1 cellular context compared by ENCODE assay signal in genomic region chr16:30052671-30053372, GRCh38.
TF ChIP-seq lines count a peak whose summit lies in the region.

No MANE protein-coding gene starts in this region.

TF ChIP-seq in A549, 52 proteins besides CTCF, POLR2A, EP300 and RAD21 (continued from another document):
- TF ChIP-seq BCL3 (IDR thresholded peaks at IDR 0.05), result no peak
- TF ChIP-seq NPAS2 (CRISPR knock-in tag; IDR thresholded peaks at IDR 0.05; ENCODE audit: borderline replicate concordance), result no peak
- TF ChIP-seq CEBPB (IDR thresholded peaks at IDR 0.05), result no peak
- TF ChIP-seq PBX3 (IDR thresholded peaks at IDR 0.05), result no peak
- TF ChIP-seq HOXA7 (CRISPR knock-in tag; IDR thresholded peaks at IDR 0.05), result no peak
- TF ChIP-seq MAX (IDR thresholded peaks at IDR 0.05), result peak; percentile 100
- peak; percentile 77 for TF ChIP-seq RFX5 (IDR thresholded peaks at IDR 0.05)
- TF ChIP-seq ZC3H11A (IDR thresholded peaks at IDR 0.05), result peak; percentile 64
- peak in 1 of 2 experiments; percentile 45; a peak in 1 of 5 replicates for TF ChIP-seq JUN (IDR thresholded peaks at IDR 0.05)
- no peak for TF ChIP-seq MAFK (IDR thresholded peaks at IDR 0.05; ENCODE audit: partially characterized antibody)
- no peak for TF ChIP-seq HEYL (CRISPR knock-in tag; IDR thresholded peaks at IDR 0.05)
- TF ChIP-seq MYC (IDR thresholded peaks at IDR 0.05; ENCODE audit: borderline replicate concordance, low read length), result no peak
- no peak for TF ChIP-seq NR3C1 (IDR thresholded peaks at IDR 0.05)
- TF ChIP-seq PHF8 (IDR thresholded peaks at IDR 0.05; ENCODE audit: borderline replicate concordance, low read depth), result no peak
- TF ChIP-seq ZSCAN20 (CRISPR knock-in tag; IDR thresholded peaks at IDR 0.05), result no peak
- TF ChIP-seq ELK1 (IDR thresholded peaks at IDR 0.05; ENCODE audit: low read depth, low read length), result no peak
- TF ChIP-seq HOXB5 (CRISPR knock-in tag; IDR thresholded peaks at IDR 0.05), result peak; percentile 66
- peak; percentile 57 for TF ChIP-seq CHD2 (IDR thresholded peaks at IDR 0.05; ENCODE audit: low read length, partially characterized antibody)
- TF ChIP-seq REST (IDR thresholded peaks at IDR 0.05), result peak; percentile 40
- TF ChIP-seq FOXS1 (CRISPR knock-in tag; IDR thresholded peaks at IDR 0.05), result no peak
- no peak for TF ChIP-seq NFE2L2 (conservative IDR thresholded peaks at IDR 0.05; ENCODE audit: low read length)
- no peak for TF ChIP-seq JUNB (IDR thresholded peaks at IDR 0.05)
- no peak; the same call in 1 of the 2 replicates for TF ChIP-seq USF2 (IDR thresholded peaks at IDR 0.05)
- peak; percentile 85 for TF ChIP-seq HOXB13 (CRISPR knock-in tag; IDR thresholded peaks at IDR 0.05; ENCODE audit: low read depth)
- TF ChIP-seq HDAC2 (IDR thresholded peaks at IDR 0.05), result no peak
- no peak for TF ChIP-seq MAZ (IDR thresholded peaks at IDR 0.05; ENCODE audit: borderline replicate concordance, low read depth, low read length)
- TF ChIP-seq KDM5A (IDR thresholded peaks at IDR 0.05), result no peak
- TF ChIP-seq POLR2AphosphoS2 (conservative IDR thresholded peaks at IDR 0.05; ENCODE audit: low read length), result no peak
- no peak for TF ChIP-seq RCOR1 (IDR thresholded peaks at IDR 0.05; ENCODE audit: low read depth, low read length)
- no peak for TF ChIP-seq HMGXB4 (CRISPR knock-in tag; IDR thresholded peaks at IDR 0.05; ENCODE audit: borderline replicate concordance)
- TF ChIP-seq KDM1A (IDR thresholded peaks at IDR 0.05; ENCODE audit: low read depth), result no peak
- no peak for TF ChIP-seq GATA3 (IDR thresholded peaks at IDR 0.05; ENCODE audit: borderline replicate concordance)
- TF ChIP-seq ZFP36 (IDR thresholded peaks at IDR 0.05; ENCODE audit: borderline replicate concordance, partially characterized antibody), result no peak
- TF ChIP-seq CBX2 (IDR thresholded peaks at IDR 0.05; ENCODE audit: borderline replicate concordance, low read depth), result no peak
- TF ChIP-seq CBX8 (IDR thresholded peaks at IDR 0.05), result no peak
- no peak for TF ChIP-seq RARB (CRISPR knock-in tag; IDR thresholded peaks at IDR 0.05)
- peak; percentile 66; the same call in 1 of the 2 replicates for TF ChIP-seq ATOH8 (CRISPR knock-in tag; IDR thresholded peaks at IDR 0.05; ENCODE audit: low read depth)
